Comparison of ENCODE assay signal across 21 cellular contexts in genomic region chr6:139856562-139856961, GRCh38.
"Had no signal": no experiment of that assay in that cellular context is flagged by ENCODE, and none has a peak within 500 bp of the region (broad histone marks: within the 10 kb centered on the region; RNA-seq: fewer than 3 reads in every experiment).

No MANE protein-coding gene starts in this region.

- DNase-seq: activated CD4-positive, alpha-beta T cell treated with anti-CD3 and anti-CD28 coated beads, Interleukin-2, amount 50 U/mL, for 4 hours; activated CD4-positive, CD25-positive, alpha-beta regulatory T cell treated with anti-CD3 and anti-CD28 coated beads, Interleukin-2, amount 50 U/mL, for 72 hours; activated effector memory CD4-positive, alpha-beta T cell treated with anti-CD3 and anti-CD28 coated beads, Interleukin-2, amount 50 U/mL, for 16 hours; activated T-cell treated with anti-CD3 and anti-CD28 coated beads, Interleukin-2, amount 50 U/mL, for 1 hour; anterior cingulate cortex; colonic mucosa; effector CD8-positive, alpha-beta T cell; gastrocnemius medialis; heart right ventricle; natural killer cell; pancreas; right cardiac atrium; SIG-M5; spleen; stimulated activated CD4-positive, alpha-beta T cell treated with anti-CD3 and anti-CD28 coated beads, Interleukin-1b, Interleukin-23, amount 100 ng/mL, for 48 hours; stimulated activated naive B cell treated with anti-CD40 and anti-IgM and Interleukin-4, amounts not matched to agents 10 μg/mL and 1 μg/mL and 100 μg/mL, for 72 hours; SW 1271; upper lobe of right lung had no signal

- ATAC-seq: gastrocnemius medialis; heart right ventricle; natural killer cell; pancreas; right cardiac atrium; stimulated activated naive B cell treated with anti-CD40 and anti-IgM and Interleukin-4, amounts not matched to agents 10 μg/mL and 1 μg/mL and 100 μg/mL, for 72 hours; upper lobe of right lung had no signal

- H3K4me1 Mint-ChIP-seq: natural killer cell; stimulated activated naive B cell treated with anti-CD40 and anti-IgM and Interleukin-4, amounts not matched to agents 10 μg/mL and 1 μg/mL and 100 μg/mL, for 72 hours had no signal

- H3K4me1 ChIP-seq: pancreas, upper lobe of right lung had no signal

- H3K9me3 ChIP-seq: colonic mucosa, gastrocnemius medialis, heart right ventricle, pancreas, spleen, upper lobe of right lung had no signal

- H3K4me3 Mint-ChIP-seq: activated naive CD8-positive, alpha-beta T cell; natural killer cell; stimulated activated naive B cell treated with anti-CD40 and anti-IgM and Interleukin-4, amounts not matched to agents 10 μg/mL and 1 μg/mL and 100 μg/mL, for 72 hours; T-helper 2 cell treated with Interferon-gamma antibody and Interleukin-4, amounts not matched to agents 5 μg/mL and 100 μg/mL, for 36 hours had no signal

- H3K36me3 Mint-ChIP-seq: activated naive CD8-positive, alpha-beta T cell; natural killer cell; stimulated activated naive B cell treated with anti-CD40 and anti-IgM and Interleukin-4, amounts not matched to agents 10 μg/mL and 1 μg/mL and 100 μg/mL, for 72 hours had no signal

- H3K9me3 Mint-ChIP-seq: natural killer cell; stimulated activated naive B cell treated with anti-CD40 and anti-IgM and Interleukin-4, amounts not matched to agents 10 μg/mL and 1 μg/mL and 100 μg/mL, for 72 hours; T-helper 2 cell treated with Interferon-gamma antibody and Interleukin-4, amounts not matched to agents 5 μg/mL and 100 μg/mL, for 36 hours had no signal

- H3K27me3 ChIP-seq: colonic mucosa, gastrocnemius medialis, heart right ventricle, pancreas, spleen, upper lobe of right lung had no signal

- FAIRE-seq: keratinocyte, pancreas had no signal

- H3K27ac ChIP-seq: colonic mucosa, gastrocnemius medialis, heart right ventricle, pancreas, upper lobe of right lung had no signal

- H3K27ac Mint-ChIP-seq: activated naive CD8-positive, alpha-beta T cell; natural killer cell; stimulated activated naive B cell treated with anti-CD40 and anti-IgM and Interleukin-4, amounts not matched to agents 10 μg/mL and 1 μg/mL and 100 μg/mL, for 72 hours; T-helper 2 cell treated with Interferon-gamma antibody and Interleukin-4, amounts not matched to agents 5 μg/mL and 100 μg/mL, for 36 hours had no signal

- H3K27me3 Mint-ChIP-seq: stimulated activated naive B cell treated with anti-CD40 and anti-IgM and Interleukin-4, amounts not matched to agents 10 μg/mL and 1 μg/mL and 100 μg/mL, for 72 hours had no signal

- H3K4me3 ChIP-seq: colonic mucosa, gastrocnemius medialis, heart right ventricle, pancreas, spleen, upper lobe of right lung had no signal

- H3K36me3 ChIP-seq: colonic mucosa, gastrocnemius medialis, heart right ventricle, pancreas, spleen, upper lobe of right lung had no signal
